ENCODE assay signal across 8 cellular contexts in genomic region chr1:153979091-153979490, GRCh38. TPM values are rescaled to one million over a fixed set of nuclear protein-coding genes. Genes with fewer than 3 reads are reported as not detected.
DNase-seq lines count a peak whose midpoint lies in the region; ATAC-seq and TF ChIP-seq lines count a peak whose summit lies in the region.
"Not testable (repeated sequence)": the region's sequence is repeated elsewhere in the genome, so short reads cannot be mapped to it uniquely, and the experiment has no call there.
"Had no signal": no experiment of that assay in that cellular context is flagged by ENCODE, and none has a peak within 500 bp of the region (broad histone marks: within the 10 kb centered on the region; RNA-seq: fewer than 3 reads in every experiment).

No MANE protein-coding gene starts in this region.

- POLR2A ChIA-PET in Caco-2 (lab: Charles Lee), result interaction anchor here (2.7 to 4.0 kb wide), 2 partner anchors 11 to 14 kb away, joined by 26 to 105 read pairs; partner anchors contain the start of genes CREB3L4, RPS27 and SLC39A1
- POLR2A ChIA-PET in WTC11 (lab: Charles Lee), result interaction anchor here (3.0 kb wide), 1 partner anchor 12 kb away, joined by 55 read pairs; the partner anchor contains the start of gene CREB3L4

- intact Hi-C loops in Caco-2 (cut with micrococcal nuclease; ENCODE audit: unreplicated experiment); psoas muscle (cut with DNase I): not testable (repeated sequence)
- intact Hi-C loops in activated T-helper 1 cell treated with anti-CD3 and anti-CD28 coated beads, Interleukin-12 subunit alpha, Interleukin-12 subunit beta, Interleukin-2, Interleukin-4 antibody, amounts not matched to agents 30 ng/mL and 10 ng/mL and 1 ng/mL, durations not matched to agents 14 hours and 24 hours and 36 hours (cut with micrococcal nuclease), result loop anchor here (5.0 kb wide), 1 partner anchor 252 kb away; the partner anchor contains the start of gene INTS3

- 87 to 90% (median 88%) methylated on average over 12 of the region's 12 CpGs for WGBS in psoas muscle, 3 donors

- H3K27ac ChIP-seq in OCI-LY1 (ENCODE audit: low read depth, low read length, poor library complexity, severe bottlenecking), result not testable (repeated sequence)
- peak overlapping the region; percentile 94 for H3K27ac ChIP-seq in psoas muscle

- H3K4me3 Mint-ChIP-seq in Caco-2 (ENCODE audit: unreplicated experiment), result peak overlapping the region; percentile 95
- H3K4me3 Mint-ChIP-seq in WTC11, result peak overlapping the region; percentile 98
- peak overlapping the region; percentile 94 for H3K4me3 Mint-ChIP-seq in activated T-helper 1 cell treated with anti-CD3 and anti-CD28 coated beads, Interleukin-12 subunit alpha, Interleukin-12 subunit beta, Interleukin-2, Interleukin-4 antibody, amounts not matched to agents 30 ng/mL and 10 ng/mL and 1 ng/mL, durations not matched to agents 14 hours and 24 hours and 36 hours
- H3K4me3 Mint-ChIP-seq in brain, result peak overlapping the region; percentile 97 to 99 (median 99)
- H3K4me3 Mint-ChIP-seq in naive B cell, result peak overlapping the region in 6 of 8 donors; percentile 25 to 98 (median 80)

- not testable (repeated sequence) for H3F3A ChIP-seq in OCI-LY1 (ENCODE audit: insufficient read depth, low read length)

- DNase-seq in Caco-2; WTC11 (ENCODE audit: low spot score); activated T-helper 1 cell treated with anti-CD3 and anti-CD28 coated beads, Interleukin-12 subunit alpha, Interleukin-12 subunit beta, Interleukin-2, Interleukin-4 antibody, amounts not matched to agents 30 ng/mL and 10 ng/mL and 1 ng/mL, durations not matched to agents 14 hours and 24 hours and 36 hours (ENCODE audit: low spot score); naive B cell; psoas muscle: not testable (repeated sequence)

- not testable (repeated sequence) for H3K27me3 Mint-ChIP-seq in Caco-2 (ENCODE audit: insufficient read depth, unreplicated experiment); WTC11 (ENCODE audit: low read depth); activated T-helper 1 cell treated with anti-CD3 and anti-CD28 coated beads, Interleukin-12 subunit alpha, Interleukin-12 subunit beta, Interleukin-2, Interleukin-4 antibody, amounts not matched to agents 30 ng/mL and 10 ng/mL and 1 ng/mL, durations not matched to agents 14 hours and 24 hours and 36 hours (ENCODE audit: insufficient read depth); brain; naive B cell

- H3K79me2 ChIP-seq in OCI-LY1 (ENCODE audit: insufficient read depth, low read length), result peaks cover 19% of the 10 kb centered on the region

- H3K9me3 ChIP-seq in Caco-2; OCI-LY1 (ENCODE audit: low read length); psoas muscle: not testable (repeated sequence)

- H3K9me2 ChIP-seq in OCI-LY1 (ENCODE audit: low read depth, low read length), result not testable (repeated sequence)

- not testable (repeated sequence) for H3K9me3 Mint-ChIP-seq in Caco-2 (ENCODE audit: unreplicated experiment); WTC11; activated T-helper 1 cell treated with anti-CD3 and anti-CD28 coated beads, Interleukin-12 subunit alpha, Interleukin-12 subunit beta, Interleukin-2, Interleukin-4 antibody, amounts not matched to agents 30 ng/mL and 10 ng/mL and 1 ng/mL, durations not matched to agents 14 hours and 24 hours and 36 hours; brain; naive B cell

- not testable (repeated sequence) for H3K4me1 Mint-ChIP-seq in Caco-2 (ENCODE audit: low read depth, unreplicated experiment)
- H3K4me1 Mint-ChIP-seq in WTC11 (peaks cover 29% of the 10 kb centered on the region), brain (peaks cover 35% of the 10 kb centered on the region), naive B cell (peaks cover 19 to 34% (median 25%) of the 10 kb centered on the region in 3 donors)
- peaks cover 22% of the 10 kb centered on the region for H3K4me1 Mint-ChIP-seq in activated T-helper 1 cell treated with anti-CD3 and anti-CD28 coated beads, Interleukin-12 subunit alpha, Interleukin-12 subunit beta, Interleukin-2, Interleukin-4 antibody, amounts not matched to agents 30 ng/mL and 10 ng/mL and 1 ng/mL, durations not matched to agents 14 hours and 24 hours and 36 hours (ENCODE audit: low read depth)

- H3K36me3 Mint-ChIP-seq in Caco-2 (ENCODE audit: insufficient read depth, unreplicated experiment) (peaks cover 34% of the 10 kb centered on the region), WTC11 (peaks cover 46% of the 10 kb centered on the region), brain (peaks cover 37% of the 10 kb centered on the region)
- peaks cover 23% of the 10 kb centered on the region for H3K36me3 Mint-ChIP-seq in activated T-helper 1 cell treated with anti-CD3 and anti-CD28 coated beads, Interleukin-12 subunit alpha, Interleukin-12 subunit beta, Interleukin-2, Interleukin-4 antibody, amounts not matched to agents 30 ng/mL and 10 ng/mL and 1 ng/mL, durations not matched to agents 14 hours and 24 hours and 36 hours (ENCODE audit: low read depth)
- H3K36me3 Mint-ChIP-seq in naive B cell, result not testable (repeated sequence)

- not testable (repeated sequence) for BruUV-seq in Caco-2 (replicated peaks; lab: Mats Ljungman, UMichigan)

- not testable (repeated sequence) for H4K20me1 ChIP-seq in OCI-LY1 (ENCODE audit: insufficient read depth, low read length)

- H3K4me3 ChIP-seq in Caco-2 (ENCODE audit: low read depth, low read length); OCI-LY1 (ENCODE audit: low read depth, low read length, poor library complexity, severe bottlenecking); psoas muscle: not testable (repeated sequence)

- H3K4me2 ChIP-seq in OCI-LY1 (ENCODE audit: low read length), result peak overlapping the region; percentile 100

- H3K36me3 ChIP-seq in Caco-2 (ENCODE audit: control insufficient read depth, insufficient read depth, low read length), result not testable (repeated sequence)
- H3K36me3 ChIP-seq in OCI-LY1 (ENCODE audit: insufficient read depth, low read length) (peaks cover 22% of the 10 kb centered on the region), psoas muscle (ENCODE audit: insufficient read depth in 1 of 2, low read depth in 1 of 2) (peaks cover 0 to 50% of the 10 kb centered on the region in 2 donors)

- H3K27ac Mint-ChIP-seq in Caco-2 (ENCODE audit: unreplicated experiment), result peak overlapping the region; percentile 92
- 0 out of 2 replicates have a peak overlapping the region, but pooled peaks have one; percentile 94 for H3K27ac Mint-ChIP-seq in WTC11
- not testable (repeated sequence) for H3K27ac Mint-ChIP-seq in activated T-helper 1 cell treated with anti-CD3 and anti-CD28 coated beads, Interleukin-12 subunit alpha, Interleukin-12 subunit beta, Interleukin-2, Interleukin-4 antibody, amounts not matched to agents 30 ng/mL and 10 ng/mL and 1 ng/mL, durations not matched to agents 14 hours and 24 hours and 36 hours; naive B cell
- peak overlapping the region in 4 of 5 experiments; percentile 57 to 100 (median 82) for H3K27ac Mint-ChIP-seq in brain

- ATAC-seq in WTC11; naive B cell (ENCODE audit: low read depth in 2 of 2); psoas muscle: not testable (repeated sequence)

- not testable (repeated sequence) for H3K4me1 ChIP-seq in Caco-2
- H3K4me1 ChIP-seq in OCI-LY1 (ENCODE audit: insufficient read depth, low read length, severe bottlenecking) (peaks cover 25% of the 10 kb centered on the region), psoas muscle (peaks cover 20% of the 10 kb centered on the region)

- not testable (repeated sequence) for TF ChIP-seq CTCF in Caco-2 (IDR thresholded peaks at IDR 0.05; ENCODE audit: insufficient read depth in 1 of 2, low read depth in 1 of 2, low read length in 1 of 2, severe bottlenecking in 1 of 2, unreplicated experiment in 1 of 2); OCI-LY1 (IDR thresholded peaks at IDR 0.05; ENCODE audit: low read length); WTC11 (IDR thresholded peaks at IDR 0.05); brain (conservative IDR thresholded peaks at IDR 0.05); psoas muscle (IDR thresholded peaks at IDR 0.05)

- CTCF ChIA-PET in Caco-2 (lab: Charles Lee), result interaction anchor here (0.6 to 0.9 kb wide), 2 partner anchors 11 to 236 kb away, joined by 3 read pairs; partner anchors contain the start of gene RPS27
- CTCF ChIA-PET in WTC11 (lab: Charles Lee), result interaction anchor here (2.1 to 4.3 kb wide), 2 partner anchors 12 to 33 kb away, joined by 15 to 26 read pairs; partner anchors contain the start of genes CREB3L4 and DENND4B

- H3K9ac ChIP-seq in OCI-LY1 (ENCODE audit: low read length), result peak overlapping the region; percentile 95; the same call in 1 of the 2 replicates

- not testable (repeated sequence) for H2AFZ ChIP-seq in OCI-LY1 (ENCODE audit: low read length)

- not testable (repeated sequence) for H3K27me3 ChIP-seq in Caco-2 (replicated peaks; ENCODE audit: control insufficient read depth, insufficient read depth, low read length); OCI-LY1 (ENCODE audit: insufficient read depth, low read length); psoas muscle (ENCODE audit: insufficient read depth in 3 of 3, low read length in 2 of 3)

RNA-seq across cellular contexts. Expression of gene JTB, which starts 1.6 kb away (rescaled TPM):
- 123 and 124 TPM in 2 replicates for total RNA-seq in Caco-2 (2022)
- total RNA-seq in WTC11 (2021), result 88.8 to 90.6 TPM (median 90.3 TPM) in 3 replicates
- total RNA-seq in activated T-helper 1 cell treated with anti-CD3 and anti-CD28 coated beads, Interleukin-12 subunit alpha, Interleukin-12 subunit beta, Interleukin-2, Interleukin-4 antibody, amounts not matched to agents 30 ng/mL and 10 ng/mL and 1 ng/mL, durations not matched to agents 14 hours and 24 hours and 36 hours, result 198 and 213 TPM in 2 replicates
- polyA plus RNA-seq in brain (ENCODE audit: insufficient read depth, low read depth, low replicate concordance), result 133 TPM
- 100 to 1,000 TPM; 339 to 480 (median 361) TPM for polyA plus RNA-seq in naive B cell (ENCODE audit: low read depth in 6 of 6)
- total RNA-seq in psoas muscle, result 100 to 1,000 TPM in 2 of 4 donors, 10 to 100 TPM in 2; 87.6 to 118 (median 95.0) TPM
- polyA plus RNA-seq in psoas muscle, result 100 to 1,000 TPM; 147 to 266 (median 172) TPM

RNA-seq across cellular contexts. Expression of gene RAB13, which starts 7.0 kb away (rescaled TPM):
- total RNA-seq in Caco-2 (2022), result 77.4 and 79.3 TPM in 2 replicates
- 117 to 126 TPM (median 119 TPM) in 3 replicates for total RNA-seq in WTC11 (2021)
- total RNA-seq in activated T-helper 1 cell treated with anti-CD3 and anti-CD28 coated beads, Interleukin-12 subunit alpha, Interleukin-12 subunit beta, Interleukin-2, Interleukin-4 antibody, amounts not matched to agents 30 ng/mL and 10 ng/mL and 1 ng/mL, durations not matched to agents 14 hours and 24 hours and 36 hours, result 2.2 and 3.3 TPM in 2 replicates
- 69.0 TPM for polyA plus RNA-seq in brain (ENCODE audit: insufficient read depth, low read depth, low replicate concordance)
- 1 to 10 TPM in 3 of 6 donors, under 1 TPM in 1, not detected in 2; 0.88 to 2.6 (median 1.5) TPM for polyA plus RNA-seq in naive B cell (ENCODE audit: low read depth in 6 of 6)
- total RNA-seq in psoas muscle, result 10 to 100 TPM; 31.0 to 67.0 (median 44.1) TPM
- 10 to 100 TPM; 30.3 to 40.8 (median 38.5) TPM for polyA plus RNA-seq in psoas muscle
- polyA plus RNA-seq: immature natural killer cell had no signal

RNA-seq across cellular contexts. Expression of gene CREB3L4, which starts 11.4 kb away (rescaled TPM):
- total RNA-seq in Caco-2 (2022), result 9.0 and 9.8 TPM in 2 replicates
- 33.1 to 35.2 TPM (median 34.6 TPM) in 3 replicates for total RNA-seq in WTC11 (2021)
- 8.1 and 9.8 TPM in 2 replicates for total RNA-seq in activated T-helper 1 cell treated with anti-CD3 and anti-CD28 coated beads, Interleukin-12 subunit alpha, Interleukin-12 subunit beta, Interleukin-2, Interleukin-4 antibody, amounts not matched to agents 30 ng/mL and 10 ng/mL and 1 ng/mL, durations not matched to agents 14 hours and 24 hours and 36 hours
- polyA plus RNA-seq in brain (ENCODE audit: insufficient read depth, low read depth, low replicate concordance), result 44.9 TPM
- 10 to 100 TPM; 12.2 to 16.9 (median 15.6) TPM for polyA plus RNA-seq in naive B cell (ENCODE audit: low read depth in 6 of 6)
- 1 to 10 TPM; 3.7 to 5.6 (median 5.0) TPM for total RNA-seq in psoas muscle
- polyA plus RNA-seq in psoas muscle, result 10 to 100 TPM in 1 of 3 donors, 1 to 10 TPM in 2; 4.3 to 12.6 (median 6.3) TPM

RNA-seq across cellular contexts. Expression of gene RPS27, which starts 11.5 kb away (rescaled TPM):
- total RNA-seq in Caco-2 (2022), result 2,648 and 2,676 TPM in 2 replicates
- total RNA-seq in WTC11 (2021), result 2,141 to 2,438 TPM (median 2,292 TPM) in 3 replicates
- 1,226 and 1,349 TPM in 2 replicates for total RNA-seq in activated T-helper 1 cell treated with anti-CD3 and anti-CD28 coated beads, Interleukin-12 subunit alpha, Interleukin-12 subunit beta, Interleukin-2, Interleukin-4 antibody, amounts not matched to agents 30 ng/mL and 10 ng/mL and 1 ng/mL, durations not matched to agents 14 hours and 24 hours and 36 hours
- polyA plus RNA-seq in brain (ENCODE audit: insufficient read depth, low read depth, low replicate concordance), result 7,305 TPM
- polyA plus RNA-seq in naive B cell (ENCODE audit: low read depth in 6 of 6), result over 10,000 TPM; 15,695 to 24,474 (median 20,858) TPM
- total RNA-seq in psoas muscle, result 1,000 to 10,000 TPM in 2 of 4 donors, 100 to 1,000 TPM in 2; 653 to 1,325 (median 1,012) TPM
- polyA plus RNA-seq in psoas muscle, result 1,000 to 10,000 TPM; 7,773 to 8,046 (median 8,035) TPM

RNA-seq across cellular contexts. Expression of gene SLC39A1, which starts 15.8 kb away (rescaled TPM):
- total RNA-seq in Caco-2 (2022) (135 and 150 TPM in 2 replicates), WTC11 (2021) (185 to 204 TPM (median 193 TPM) in 3 replicates), psoas muscle (10 to 100 TPM; 21.9 to 58.2 (median 38.0) TPM)
- 75.4 and 76.1 TPM in 2 replicates for total RNA-seq in activated T-helper 1 cell treated with anti-CD3 and anti-CD28 coated beads, Interleukin-12 subunit alpha, Interleukin-12 subunit beta, Interleukin-2, Interleukin-4 antibody, amounts not matched to agents 30 ng/mL and 10 ng/mL and 1 ng/mL, durations not matched to agents 14 hours and 24 hours and 36 hours
- polyA plus RNA-seq in brain (ENCODE audit: insufficient read depth, low read depth, low replicate concordance) (52.2 TPM), naive B cell (ENCODE audit: low read depth in 6 of 6) (10 to 100 TPM; 36.0 to 66.7 (median 52.6) TPM), psoas muscle (10 to 100 TPM; 46.7 to 85.3 (median 65.9) TPM)
